12 cellular contexts compared by ENCODE assay signal in the genomic region with DNA sequence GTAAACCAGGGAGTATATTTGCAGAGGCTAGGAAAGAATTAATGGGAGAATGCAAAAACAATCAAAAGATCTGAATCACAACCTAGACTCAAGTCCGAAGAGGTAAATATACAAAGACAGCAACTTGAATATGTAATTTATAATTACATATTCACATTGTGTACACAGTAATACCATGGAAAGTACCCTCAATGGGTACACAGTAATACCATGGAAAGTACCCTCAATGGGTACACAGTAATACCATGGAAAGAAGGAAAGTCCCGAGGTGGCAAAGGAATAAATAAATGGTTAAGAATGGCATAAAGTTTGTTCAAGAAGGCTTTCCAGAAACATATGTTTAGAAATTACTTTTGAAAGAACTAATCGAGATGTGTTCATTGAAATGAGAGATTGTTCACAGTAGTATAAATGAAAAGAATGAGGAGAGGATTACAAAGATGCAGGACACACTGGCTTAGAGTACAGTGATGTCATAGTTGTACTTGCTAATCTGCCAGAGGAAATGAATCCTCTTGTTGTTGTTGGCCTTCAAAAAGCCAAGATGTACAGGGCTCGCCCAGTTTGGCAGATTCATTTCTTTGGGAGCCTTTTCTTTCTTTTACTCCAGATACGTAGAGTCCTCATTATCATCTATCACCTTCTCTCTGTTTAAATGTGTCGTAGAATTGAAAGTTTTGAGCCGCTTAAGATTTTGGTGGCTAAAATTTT.
A peak's percentile ranks its signal among the peaks of the same experiment; 100 is the strongest.
DNase-seq lines count a peak whose midpoint lies in the region; ATAC-seq, FAIRE-seq and TF ChIP-seq lines count a peak whose summit lies in the region.
"Had no signal": no experiment of that assay in that cellular context is flagged by ENCODE, and none has a peak within 500 bp of the region (broad histone marks: within the 10 kb centered on the region; RNA-seq: fewer than 3 reads in every experiment).

No MANE protein-coding gene starts in this region.

- WGBS in psoas muscle, 3 donors = 52 to 65% (median 55%) methylated on average over 7 of the region's 7 CpGs

- peak; percentile 79 for DNase-seq in Daoy (ENCODE audit: low read depth)
- DNase-seq in activated naive CD8-positive, alpha-beta T cell treated with anti-CD3 and anti-CD28 coated beads, Interleukin-2, amount 50 U/mL, for 24 hours = no peak
- DNase-seq in foreskin fibroblast = peak; percentile 73 to 87
- no peak for DNase-seq in psoas muscle
- DNase-seq in COLO829 (ENCODE audit: low spot score) = no peak
- no peak for DNase-seq in AML-193 (lab: John Stamatoyannopoulos, UW)
- DNase-seq in urothelium cell line (ENCODE audit: low spot score) = no peak
- DNase-seq: activated CD4-positive, alpha-beta T cell treated with anti-CD3 and anti-CD28 coated beads for 4 hours; occipital lobe had no signal

- H3K36me3 Mint-ChIP-seq in activated naive CD8-positive, alpha-beta T cell treated with anti-CD3 and anti-CD28 coated beads, Interleukin-2, amount 50 U/mL, for 24 hours (ENCODE audit: low read depth) = peaks cover 2% of the 10 kb centered on the region
- H3K36me3 Mint-ChIP-seq: brain had no signal

- no peaks in the 10 kb centered on the region for H3K9me3 Mint-ChIP-seq in activated naive CD8-positive, alpha-beta T cell treated with anti-CD3 and anti-CD28 coated beads, Interleukin-2, amount 50 U/mL, for 24 hours
- H3K9me3 Mint-ChIP-seq: brain had no signal

- no peaks in the 10 kb centered on the region for H3K27me3 ChIP-seq in psoas muscle (ENCODE audit: insufficient read depth in 3 of 3, low read length in 2 of 3)

- no peak for TF ChIP-seq CTCF in foreskin fibroblast (IDR thresholded peaks at IDR 0.05; ENCODE audit: low read depth, low read length)
- no peak for TF ChIP-seq CTCF in psoas muscle (IDR thresholded peaks at IDR 0.05)

- intact Hi-C loops in psoas muscle (cut with DNase I) = no loop called here

- H3K27ac Mint-ChIP-seq in activated naive CD8-positive, alpha-beta T cell treated with anti-CD3 and anti-CD28 coated beads, Interleukin-2, amount 50 U/mL, for 24 hours = peak overlapping the region; percentile 38
- H3K27ac Mint-ChIP-seq: brain had no signal

- H3K27me3 Mint-ChIP-seq in activated naive CD8-positive, alpha-beta T cell treated with anti-CD3 and anti-CD28 coated beads, Interleukin-2, amount 50 U/mL, for 24 hours = peaks cover 5% of the 10 kb centered on the region
- H3K27me3 Mint-ChIP-seq: brain had no signal

- no peak for FAIRE-seq in urothelium cell line (lab: Jason Lieb, UNC)
- FAIRE-seq: H1 had no signal

- no peaks in the 10 kb centered on the region for H3K36me3 ChIP-seq in psoas muscle (ENCODE audit: insufficient read depth in 1 of 2, low read depth in 1 of 2)

- no peak overlapping the region for H3K4me3 ChIP-seq in foreskin fibroblast (ENCODE audit: low read depth in 1 of 2, low read length in 2 of 2)
- H3K4me3 ChIP-seq in psoas muscle = no peak overlapping the region

- no peaks in the 10 kb centered on the region for H3K9me3 ChIP-seq in psoas muscle

- H3K4me1 Mint-ChIP-seq in activated naive CD8-positive, alpha-beta T cell treated with anti-CD3 and anti-CD28 coated beads, Interleukin-2, amount 50 U/mL, for 24 hours = peaks cover 55% of the 10 kb centered on the region
- H3K4me1 Mint-ChIP-seq: brain had no signal

- H3K4me3 Mint-ChIP-seq in activated naive CD8-positive, alpha-beta T cell treated with anti-CD3 and anti-CD28 coated beads, Interleukin-2, amount 50 U/mL, for 24 hours = no peak overlapping the region
- H3K4me3 Mint-ChIP-seq: brain had no signal

- H3K4me1 ChIP-seq in psoas muscle = peaks cover 20% of the 10 kb centered on the region

- ATAC-seq in activated naive CD8-positive, alpha-beta T cell treated with anti-CD3 and anti-CD28 coated beads, Interleukin-2, amount 50 U/mL, for 24 hours = no peak
- ATAC-seq in psoas muscle (peak; percentile 53 to 89 (median 84)), GM18861 (IDR thresholded peaks at IDR 0.05; ENCODE audit: unreplicated experiment) (no peak)

- peak overlapping the region; percentile 53 for H3K27ac ChIP-seq in psoas muscle

Comparison
In these comparisons a context has a peak if more than half of its experiments do, and no peak if none do; other contexts are left out.
1. DNase-seq: peak in Daoy (single experiment) and foreskin fibroblast (2 of 2); none in activated naive CD8-positive, alpha-beta T cell treated with anti-CD3 and anti-CD28 coated beads, Interleukin-2, amount 50 U/mL, for 24 hours (single experiment), psoas muscle (0 of 2), COLO829 (single experiment), AML-193 (0 of 2) and urothelium cell line (single experiment).
2. ATAC-seq: peak in psoas muscle (4 of 4); none in activated naive CD8-positive, alpha-beta T cell treated with anti-CD3 and anti-CD28 coated beads, Interleukin-2, amount 50 U/mL, for 24 hours (single experiment) and GM18861 (single experiment).